ENCODE assay signal across 12 cellular contexts in genomic region chr3:67389176-67389575, GRCh38.
A peak's percentile ranks its signal among the peaks of the same experiment; 100 is the strongest.
DNase-seq lines count a peak whose midpoint lies in the region; ATAC-seq and TF ChIP-seq lines count a peak whose summit lies in the region.
"Had no signal": no experiment of that assay in that cellular context is flagged by ENCODE, and none has a peak within 500 bp of the region (broad histone marks: within the 10 kb centered on the region; RNA-seq: fewer than 3 reads in every experiment).

No MANE protein-coding gene starts in this region.

- no peak overlapping the region for H3K4me3 ChIP-seq in GM12864 (ENCODE audit: low read depth, low read length)
- no peak overlapping the region for H3K4me3 ChIP-seq in NB4 (ENCODE audit: low read depth, low read length)
- no peak overlapping the region for H3K4me3 ChIP-seq in SJCRH30
- H3K4me3 ChIP-seq: HAP-1 had no signal

- H3K9me3 ChIP-seq in SJCRH30 (replicated peaks) = no peaks in the 10 kb centered on the region
- H3K9me3 ChIP-seq: HAP-1 had no signal

- H3K27ac ChIP-seq in SJCRH30 = no peak overlapping the region

- no peak for TF ChIP-seq POLR2A in NB4 (IDR thresholded peaks at IDR 0.05; ENCODE audit: extremely low read depth, insufficient read length)

- H3K27me3 ChIP-seq in SJCRH30 = no peaks in the 10 kb centered on the region

- H3K36me3 ChIP-seq in SJCRH30 = no peaks in the 10 kb centered on the region
- H3K36me3 ChIP-seq: HAP-1 had no signal

- no peak for TF ChIP-seq CTCF in GM12864 (IDR thresholded peaks at IDR 0.05; ENCODE audit: low read depth, low read length, missing control alignments)
- no peak for TF ChIP-seq CTCF in NB4 (IDR thresholded peaks at IDR 0.05; ENCODE audit: low read depth, low read length)

- DNase-seq in GM12864 (ENCODE audit: low read depth) (peak; percentile 15), NB4 (ENCODE audit: low read depth) (peak; percentile 69), COR-L47 (lab: John Stamatoyannopoulos, UW) (no peak), SJCRH30 (no peak), cerebellar cortex (ENCODE audit: low spot score) (no peak), activated T-cell treated with anti-CD3 and anti-CD28 coated beads for 4 hours (no peak)
- DNase-seq: activated naive CD4-positive, alpha-beta T cell treated with anti-CD3 and anti-CD28 coated beads for 36 hours; CD8-positive, alpha-beta memory T cell; NCI-H2107 had no signal

- peak; percentile 80 for ATAC-seq in GM19397 (IDR thresholded peaks at IDR 0.05; ENCODE audit: unreplicated experiment)
- ATAC-seq in HG02981 (IDR thresholded peaks at IDR 0.05; ENCODE audit: unreplicated experiment) = peak; percentile 78

- no peaks in the 10 kb centered on the region for H3K4me1 ChIP-seq in SJCRH30
- H3K4me1 ChIP-seq: HAP-1 had no signal

Comparison
In these comparisons a context has a peak if more than half of its experiments do, and no peak if none do; other contexts are left out.
1. DNase-seq: peak in GM12864 (single experiment) and NB4 (single experiment); none in COR-L47 (single experiment), SJCRH30 (0 of 2), cerebellar cortex (single experiment) and activated T-cell treated with anti-CD3 and anti-CD28 coated beads for 4 hours (single experiment).